Comparison of ENCODE assay signal across 2 cellular contexts in the genomic region with DNA sequence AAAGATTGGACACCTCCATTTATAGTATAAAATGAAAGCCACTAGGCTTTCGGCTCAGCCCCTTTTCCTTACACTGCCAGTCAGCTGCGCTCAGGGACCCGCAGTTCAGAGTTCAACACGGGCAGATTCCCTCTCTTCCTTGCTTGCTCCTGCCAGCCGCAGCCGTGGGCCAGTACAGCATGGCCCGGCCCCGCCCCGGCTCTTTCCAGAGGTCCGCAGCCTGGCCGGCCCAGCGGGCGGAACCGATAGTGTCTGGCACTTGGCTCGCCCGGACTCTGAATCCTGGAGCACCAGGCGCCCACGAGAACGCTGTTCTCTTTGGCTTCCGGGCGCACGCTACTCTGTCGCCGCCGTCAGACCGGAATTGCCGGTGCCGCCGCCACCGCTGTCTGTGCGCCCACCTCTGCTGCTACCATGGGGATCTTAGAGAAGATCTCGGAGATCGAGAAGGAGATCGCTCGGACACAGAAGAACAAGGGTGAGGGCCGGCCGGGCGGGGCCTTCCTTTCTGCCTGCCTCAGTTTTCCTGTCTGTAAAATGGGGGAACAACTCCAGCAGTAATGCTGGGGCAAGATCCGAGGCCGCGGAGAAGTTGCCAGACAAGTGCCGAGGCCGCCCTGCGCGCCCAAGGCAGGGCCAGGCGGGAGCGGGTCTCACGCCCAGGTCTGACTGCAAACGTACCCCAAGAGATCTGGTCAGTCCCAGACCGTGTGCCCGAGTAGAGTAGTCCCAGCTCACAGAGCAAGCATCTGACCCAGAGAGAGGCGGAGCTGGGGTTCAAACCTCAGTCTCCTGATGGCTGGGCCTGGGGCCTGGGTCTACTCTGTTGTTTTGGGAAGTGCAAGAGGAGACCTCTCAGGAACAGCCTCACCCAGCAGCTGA.
TF ChIP-seq lines count a peak whose summit lies in the region.

A gene with protein sequence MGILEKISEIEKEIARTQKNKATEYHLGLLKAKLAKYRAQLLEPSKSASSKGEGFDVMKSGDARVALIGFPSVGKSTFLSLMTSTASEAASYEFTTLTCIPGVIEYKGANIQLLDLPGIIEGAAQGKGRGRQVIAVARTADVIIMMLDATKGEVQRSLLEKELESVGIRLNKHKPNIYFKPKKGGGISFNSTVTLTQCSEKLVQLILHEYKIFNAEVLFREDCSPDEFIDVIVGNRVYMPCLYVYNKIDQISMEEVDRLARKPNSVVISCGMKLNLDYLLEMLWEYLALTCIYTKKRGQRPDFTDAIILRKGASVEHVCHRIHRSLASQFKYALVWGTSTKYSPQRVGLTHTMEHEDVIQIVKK (plus strand): TSS at position 339 of the 882 bp plus-strand sequence. CDS start 76 bp downstream, at position 415.

TF ChIP-seq in HEK293, 187 proteins besides CTCF, POLR2A, EP300 and RAD21 (continued from another document and continues in another):
- TF ChIP-seq REST (tag by site-specific recombination; IDR thresholded peaks at IDR 0.05) (peak; percentile 84), ZNF155 (tag by site-specific recombination; IDR thresholded peaks at IDR 0.05) (no peak), ZNF174 (tag by site-specific recombination; IDR thresholded peaks at IDR 0.05) (peak; percentile 88; the same call in 1 of the 2 replicates), ZNF223 (tag by site-specific recombination; IDR thresholded peaks at IDR 0.05) (peak; percentile 50; the same call in 1 of the 2 replicates), ZNF600 (tag by site-specific recombination; IDR thresholded peaks at IDR 0.05) (peak; percentile 95), ZNF211 (tag by site-specific recombination; IDR thresholded peaks at IDR 0.05; ENCODE audit: low read depth) (no peak), KLF7 (tag by site-specific recombination; IDR thresholded peaks at IDR 0.05; ENCODE audit: borderline replicate concordance) (peak; percentile 97), ZSCAN16 (tag by site-specific recombination; IDR thresholded peaks at IDR 0.05) (peak; percentile 43; the same call in 1 of the 2 replicates), YY2 (tag by site-specific recombination; IDR thresholded peaks at IDR 0.05) (peak; percentile 81), ZNF24 (tag by site-specific recombination; IDR thresholded peaks at IDR 0.05) (peak; percentile 97), ZNF571 (tag by site-specific recombination; IDR thresholded peaks at IDR 0.05) (no peak), ZBTB7A (tag by site-specific recombination; IDR thresholded peaks at IDR 0.05; ENCODE audit: low read depth) (peak; percentile 79), GLIS2 (tag by site-specific recombination; IDR thresholded peaks at IDR 0.05) (no peak), BCL11B (tag by site-specific recombination; IDR thresholded peaks at IDR 0.05; ENCODE audit: low read depth) (peak; percentile 84)
- TF ChIP-seq, protein P1, sequence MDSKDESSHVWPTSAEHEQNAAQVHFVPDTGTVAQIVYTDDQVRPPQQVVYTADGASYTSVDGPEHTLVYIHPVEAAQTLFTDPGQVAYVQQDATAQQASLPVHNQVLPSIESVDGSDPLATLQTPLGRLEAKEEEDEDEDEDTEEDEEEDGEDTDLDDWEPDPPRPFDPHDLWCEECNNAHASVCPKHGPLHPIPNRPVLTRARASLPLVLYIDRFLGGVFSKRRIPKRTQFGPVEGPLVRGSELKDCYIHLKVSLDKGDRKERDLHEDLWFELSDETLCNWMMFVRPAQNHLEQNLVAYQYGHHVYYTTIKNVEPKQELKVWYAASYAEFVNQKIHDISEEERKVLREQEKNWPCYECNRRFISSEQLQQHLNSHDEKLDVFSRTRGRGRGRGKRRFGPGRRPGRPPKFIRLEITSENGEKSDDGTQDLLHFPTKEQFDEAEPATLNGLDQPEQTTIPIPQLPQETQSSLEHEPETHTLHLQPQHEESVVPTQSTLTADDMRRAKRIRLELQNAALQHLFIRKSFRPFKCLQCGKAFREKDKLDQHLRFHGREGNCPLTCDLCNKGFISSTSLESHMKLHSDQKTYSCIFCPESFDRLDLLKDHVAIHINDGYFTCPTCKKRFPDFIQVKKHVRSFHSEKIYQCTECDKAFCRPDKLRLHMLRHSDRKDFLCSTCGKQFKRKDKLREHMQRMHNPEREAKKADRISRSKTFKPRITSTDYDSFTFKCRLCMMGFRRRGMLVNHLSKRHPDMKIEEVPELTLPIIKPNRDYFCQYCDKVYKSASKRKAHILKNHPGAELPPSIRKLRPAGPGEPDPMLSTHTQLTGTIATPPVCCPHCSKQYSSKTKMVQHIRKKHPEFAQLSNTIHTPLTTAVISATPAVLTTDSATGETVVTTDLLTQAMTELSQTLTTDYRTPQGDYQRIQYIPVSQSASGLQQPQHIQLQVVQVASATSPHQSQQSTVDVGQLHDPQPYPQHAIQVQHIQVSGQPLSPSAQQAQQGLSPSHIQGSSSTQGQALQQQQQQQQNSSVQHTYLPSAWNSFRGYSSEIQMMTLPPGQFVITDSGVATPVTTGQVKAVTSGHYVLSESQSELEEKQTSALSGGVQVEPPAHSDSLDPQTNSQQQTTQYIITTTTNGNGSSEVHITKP (tag by site-specific recombination; IDR thresholded peaks at IDR 0.05) = peak; percentile 80
- TF ChIP-seq, protein P2, sequence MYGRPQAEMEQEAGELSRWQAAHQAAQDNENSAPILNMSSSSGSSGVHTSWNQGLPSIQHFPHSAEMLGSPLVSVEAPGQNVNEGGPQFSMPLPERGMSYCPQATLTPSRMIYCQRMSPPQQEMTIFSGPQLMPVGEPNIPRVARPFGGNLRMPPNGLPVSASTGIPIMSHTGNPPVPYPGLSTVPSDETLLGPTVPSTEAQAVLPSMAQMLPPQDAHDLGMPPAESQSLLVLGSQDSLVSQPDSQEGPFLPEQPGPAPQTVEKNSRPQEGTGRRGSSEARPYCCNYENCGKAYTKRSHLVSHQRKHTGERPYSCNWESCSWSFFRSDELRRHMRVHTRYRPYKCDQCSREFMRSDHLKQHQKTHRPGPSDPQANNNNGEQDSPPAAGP (tag by site-specific recombination; IDR thresholded peaks at IDR 0.05) = peak; percentile 96

TF ChIP-seq in SK-N-SH, 30 proteins besides CTCF, POLR2A, EP300 and RAD21 (continued from another document):
- TF ChIP-seq CHD2 (IDR thresholded peaks at IDR 0.05; ENCODE audit: low read length, partially characterized antibody) (peak; percentile 92), RFX5 (IDR thresholded peaks at IDR 0.05; ENCODE audit: low read length) (no peak), IRF3 (IDR thresholded peaks at IDR 0.05; ENCODE audit: low read depth, low read length) (no peak), MXI1 (IDR thresholded peaks at IDR 0.05; ENCODE audit: low read depth, low read length) (peak; percentile 92), ELF1 (IDR thresholded peaks at IDR 0.05) (peak; percentile 80), POLR2AphosphoS5 (IDR thresholded peaks at IDR 0.05; ENCODE audit: low read depth, low read length) (peak; percentile 76), MAX (IDR thresholded peaks at IDR 0.05; ENCODE audit: low read depth) (peak; percentile 95), PBX3 (IDR thresholded peaks at IDR 0.05) (peak; percentile 49), FOSL2 (IDR thresholded peaks at IDR 0.05; ENCODE audit: borderline replicate concordance, low read depth) (peak; percentile 26; the same call in 1 of the 2 replicates), SIN3A (IDR thresholded peaks at IDR 0.05; ENCODE audit: borderline replicate concordance, low read depth, low read length) (peak; percentile 96; the same call in 1 of the 2 replicates), RXRA (IDR thresholded peaks at IDR 0.05; ENCODE audit: borderline replicate concordance, low read depth) (no peak; the same call in 1 of the 2 replicates), RCOR1 (IDR thresholded peaks at IDR 0.05; ENCODE audit: low read length) (0 out of 2 replicates have a peak, but pooled peaks have one; percentile 69), EZH2phosphoT487 (IDR thresholded peaks at IDR 0.05; ENCODE audit: borderline replicate concordance, low read depth) (no peak), GATA2 (CRISPR knock-in tag; IDR thresholded peaks at IDR 0.05) (no peak), GABPA (IDR thresholded peaks at IDR 0.05; ENCODE audit: low read depth) (peak; percentile 93)
- TF ChIP-seq, protein P3, sequence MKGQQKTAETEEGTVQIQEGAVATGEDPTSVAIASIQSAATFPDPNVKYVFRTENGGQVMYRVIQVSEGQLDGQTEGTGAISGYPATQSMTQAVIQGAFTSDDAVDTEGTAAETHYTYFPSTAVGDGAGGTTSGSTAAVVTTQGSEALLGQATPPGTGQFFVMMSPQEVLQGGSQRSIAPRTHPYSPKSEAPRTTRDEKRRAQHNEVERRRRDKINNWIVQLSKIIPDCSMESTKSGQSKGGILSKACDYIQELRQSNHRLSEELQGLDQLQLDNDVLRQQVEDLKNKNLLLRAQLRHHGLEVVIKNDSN (IDR thresholded peaks at IDR 0.05; ENCODE audit: borderline replicate concordance, low read depth) = peak; percentile 68
- TF ChIP-seq, protein P4, sequence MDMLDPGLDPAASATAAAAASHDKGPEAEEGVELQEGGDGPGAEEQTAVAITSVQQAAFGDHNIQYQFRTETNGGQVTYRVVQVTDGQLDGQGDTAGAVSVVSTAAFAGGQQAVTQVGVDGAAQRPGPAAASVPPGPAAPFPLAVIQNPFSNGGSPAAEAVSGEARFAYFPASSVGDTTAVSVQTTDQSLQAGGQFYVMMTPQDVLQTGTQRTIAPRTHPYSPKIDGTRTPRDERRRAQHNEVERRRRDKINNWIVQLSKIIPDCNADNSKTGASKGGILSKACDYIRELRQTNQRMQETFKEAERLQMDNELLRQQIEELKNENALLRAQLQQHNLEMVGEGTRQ (IDR thresholded peaks at IDR 0.05; ENCODE audit: borderline replicate concordance, low read depth, low read length) = no peak
